Comparison of ENCODE assay signal across 8 cellular contexts in genomic region chr10:119165171-119166110, GRCh38. TPM values are rescaled to one million over a fixed set of nuclear protein-coding genes. Genes with fewer than 3 reads are reported as not detected.
A peak's percentile ranks its signal among the peaks of the same experiment; 100 is the strongest.
DNase-seq lines count a peak whose midpoint lies in the region; ATAC-seq and TF ChIP-seq lines count a peak whose summit lies in the region.

Gene SFXN4 (minus strand): TSS chr10:119165714. CDS start chr10:119165647, 67 bp downstream.

- peak within 1 kb of the TSS; percentile 82 for H3K9ac ChIP-seq in Loucy (ENCODE audit: low read depth, low read length, poor library complexity, severe bottlenecking)

- TF ChIP-seq CTCF in GM12864 (IDR thresholded peaks at IDR 0.05; ENCODE audit: low read depth, low read length, missing control alignments) (no peak), Loucy (conservative IDR thresholded peaks at IDR 0.05; ENCODE audit: low read length) (no peak)

- H3K36me3 ChIP-seq in Loucy (ENCODE audit: insufficient read depth, low read length) = peaks cover 34% of the 10 kb centered on the region; the same call in 1 of the 2 replicates

- DNase-seq in GM12864 (ENCODE audit: low read depth) (no peak), H4 (ENCODE audit: low spot score) (no peak), T-helper 17 cell (peak; percentile 74 to 81 (median 74)), amniotic stem cell (lab: John Stamatoyannopoulos, UW) (peak; percentile 44), hepatic stellate cell (ENCODE audit: low spot score) (peak; percentile 72), retina (peak; percentile 88), foreskin melanocyte (no peak)

- H2AFZ ChIP-seq in Loucy (ENCODE audit: low read length) = peak within 1 kb of the TSS; percentile 85

- peak within 1 kb of the TSS; percentile 91 for H3K27ac Mint-ChIP-seq in T-helper 17 cell

- no peaks in the 10 kb centered on the region for H3K27me3 Mint-ChIP-seq in T-helper 17 cell

- no peaks in the 10 kb centered on the region for H3K9me2 ChIP-seq in Loucy (replicated peaks; ENCODE audit: low read depth, low read length)

- H3K9me3 ChIP-seq in Loucy (ENCODE audit: insufficient read depth, low read depth, low read length) (no peaks in the 10 kb centered on the region), T-helper 17 cell (ENCODE audit: control insufficient read depth, low read length, poor library complexity, severe bottlenecking) (no peaks in the 10 kb centered on the region)

- H3K4me3 ChIP-seq in GM12864 (ENCODE audit: low read depth, low read length) (peak within 1 kb of the TSS; percentile 85), Loucy (ENCODE audit: low read length, poor library complexity, severe bottlenecking) (peak within 1 kb of the TSS; percentile 79)

- peak; percentile 95 for ATAC-seq in T-helper 17 cell

- H3K27me3 ChIP-seq in Loucy (ENCODE audit: insufficient read depth, low read length, poor library complexity, severe bottlenecking) = no peaks in the 10 kb centered on the region

- peaks cover 5% of the 10 kb centered on the region; the same call in 1 of the 2 replicates for H3F3A ChIP-seq in Loucy (ENCODE audit: low read depth)

- peaks cover 8% of the 10 kb centered on the region for H3K79me2 ChIP-seq in Loucy (ENCODE audit: insufficient read depth, low read length)

- peak within 1 kb of the TSS; percentile 79 for H3K4me2 ChIP-seq in Loucy (ENCODE audit: low read depth, low read length, poor library complexity, severe bottlenecking)

- no peaks in the 10 kb centered on the region for H4K20me1 ChIP-seq in Loucy (ENCODE audit: insufficient read depth, low read length, poor library complexity, severe bottlenecking)

- H3K4me1 Mint-ChIP-seq in T-helper 17 cell = peaks cover 25% of the 10 kb centered on the region

- H3K36me3 Mint-ChIP-seq in T-helper 17 cell (ENCODE audit: low read depth) = peaks cover 2% of the 10 kb centered on the region

- peaks cover 29% of the 10 kb centered on the region for H3K4me1 ChIP-seq in Loucy (ENCODE audit: insufficient read depth, low read length, poor library complexity, severe bottlenecking)

- H3K4me3 Mint-ChIP-seq in T-helper 17 cell = peak within 1 kb of the TSS; percentile 92

RNA-seq across cellular contexts. Expression of gene SFXN4, which starts in this region (rescaled TPM):
- total RNA-seq in H4 (2014; rRNA removed; shearing (Covaris generic)) = 22.9 and 83.4 TPM in 2 replicates
- total RNA-seq in T-helper 17 cell = 1 to 10 TPM; 8.3 to 9.5 TPM

Comparison
In these comparisons a context has a peak if more than half of its experiments do, and no peak if none do; other contexts are left out.
1. DNase-seq: peak in T-helper 17 cell (3 of 3), amniotic stem cell (single experiment), hepatic stellate cell (single experiment) and retina (single experiment); none in GM12864 (single experiment), H4 (single experiment) and foreskin melanocyte (single experiment).